In genomic region chr5:160542281-160542680, GRCh38 we compare ENCODE assay signal across 27 cellular contexts.
"Had no signal": no experiment of that assay in that cellular context is flagged by ENCODE, and none has a peak within 500 bp of the region (broad histone marks: within the 10 kb centered on the region; RNA-seq: fewer than 3 reads in every experiment).

No MANE protein-coding gene starts in this region.

- DNase-seq: activated CD4-positive, alpha-beta T cell treated with anti-CD3 and anti-CD28 coated beads for 36 hours; activated CD4-positive, CD25-positive, alpha-beta regulatory T cell; activated CD8-positive, alpha-beta T cell treated with anti-CD3 and anti-CD28 coated beads, Interleukin-2, amount 10 ng/mL, durations not matched to agents 7 days and 5 days; activated effector memory CD4-positive, alpha-beta T cell treated with anti-CD3 and anti-CD28 coated beads, Interleukin-2, amount 50 U/mL, for 16 hours; activated naive CD4-positive, alpha-beta T cell treated with anti-CD3 and anti-CD28 coated beads for 36 hours; activated naive CD8-positive, alpha-beta T cell treated with anti-CD3 and anti-CD28 coated beads for 36 hours; activated T-cell treated with anti-CD3 and anti-CD28 coated beads for 4 hours; adrenal gland; caudate nucleus; cortex of kidney; effector memory CD8-positive, alpha-beta T cell; esophagus squamous epithelium; gastrocnemius medialis; islet precursor cell; midbrain; naive thymus-derived CD4-positive, alpha-beta T cell; ovary; retina; stimulated activated CD4-positive, alpha-beta T cell treated with anti-CD3 and anti-CD28 coated beads, Interleukin-12 subunit alpha, Interleukin-12 subunit beta, amount 100 ng/mL, for 4 hours; stimulated activated CD4-positive, alpha-beta T cell treated with anti-CD3 and anti-CD28 coated beads, Interleukin-4, amount 100 ng/mL, for 24 hours; trophoblast cell had no signal

- ATAC-seq: activated CD4-positive, alpha-beta T cell treated with anti-CD3 and anti-CD28 coated beads for 36 hours; activated CD8-positive, alpha-beta T cell treated with anti-CD3 and anti-CD28 coated beads, Interleukin-2, amount 10 ng/mL, durations not matched to agents 7 days and 5 days; effector memory CD8-positive, alpha-beta T cell; gastrocnemius medialis; naive thymus-derived CD4-positive, alpha-beta T cell; sciatic nerve; stimulated activated effector memory CD8-positive, alpha-beta T cell treated with anti-CD3 and anti-CD28 coated beads, Interleukin-12 subunit alpha, Interleukin-12 subunit beta, amount 100 ng/mL, for 72 hours had no signal

- H3K27ac ChIP-seq: adrenal gland, ascending aorta, esophagus squamous epithelium, gastrocnemius medialis, hepatocyte, ovary, thoracic aorta had no signal

- H3K9me3 ChIP-seq: adrenal gland, ascending aorta, gastrocnemius medialis, ovary, thoracic aorta had no signal

- H3K36me3 ChIP-seq: adrenal gland, ascending aorta, esophagus squamous epithelium, gastrocnemius medialis, ovary, thoracic aorta had no signal

- H3K4me3 ChIP-seq: adrenal gland, ascending aorta, esophagus squamous epithelium, gastrocnemius medialis, hepatocyte, ovary, skin epidermis, thoracic aorta had no signal

- H3K27me3 ChIP-seq: adrenal gland, ascending aorta, esophagus squamous epithelium, gastrocnemius medialis, hepatocyte, ovary had no signal

- H3K4me1 ChIP-seq: adrenal gland, ascending aorta, esophagus squamous epithelium, gastrocnemius medialis had no signal
